In the genomic region with DNA sequence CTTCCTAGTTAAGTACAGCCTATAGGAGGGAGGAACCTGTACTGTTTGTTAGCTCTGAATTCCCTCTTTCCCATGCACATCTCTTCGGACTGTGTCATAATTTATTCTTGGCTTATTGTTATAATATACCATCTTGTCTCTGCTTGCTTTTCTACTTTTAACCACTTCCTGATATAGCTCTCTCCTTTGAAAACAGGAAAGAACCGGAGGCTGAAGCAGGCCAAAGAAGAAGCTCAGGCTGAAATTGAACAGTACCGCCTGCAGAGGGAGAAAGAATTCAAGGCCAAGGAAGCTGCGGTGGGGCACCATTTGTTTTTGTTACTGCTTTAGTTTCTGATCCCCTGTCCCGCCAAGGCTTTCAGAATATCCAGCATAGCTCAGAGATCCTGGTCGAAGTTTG, we compare ENCODE assay signal across 1 cellular context.
A peak's percentile ranks its signal among the peaks of the same experiment; 100 is the strongest.
TF ChIP-seq lines count a peak whose summit lies in the region.

No MANE protein-coding gene starts in this region.

TF ChIP-seq in endothelial cell of umbilical vein, 7 proteins besides CTCF, POLR2A, EP300 and RAD21:
- TF ChIP-seq EZH2 (IDR thresholded peaks at IDR 0.05; ENCODE audit: borderline replicate concordance, low read depth, low read length, severe bottlenecking): no peak
- no peak for TF ChIP-seq MYC (IDR thresholded peaks at IDR 0.05; ENCODE audit: low read depth, low read length)
- no peak for TF ChIP-seq FOS (IDR thresholded peaks at IDR 0.05; ENCODE audit: borderline replicate concordance, insufficient read depth, low read length)
- no peak for TF ChIP-seq POLR2AphosphoS5 (IDR thresholded peaks at IDR 0.05; ENCODE audit: insufficient read depth, low read depth, low read length)
- TF ChIP-seq GATA2 (IDR thresholded peaks at IDR 0.05; ENCODE audit: insufficient read depth, insufficient read length, low read depth, low read length): no peak
- TF ChIP-seq, protein P1, sequence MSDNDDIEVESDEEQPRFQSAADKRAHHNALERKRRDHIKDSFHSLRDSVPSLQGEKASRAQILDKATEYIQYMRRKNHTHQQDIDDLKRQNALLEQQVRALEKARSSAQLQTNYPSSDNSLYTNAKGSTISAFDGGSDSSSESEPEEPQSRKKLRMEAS (IDR thresholded peaks at IDR 0.05; ENCODE audit: insufficient read depth, insufficient read length): no peak
- TF ChIP-seq JUN (IDR thresholded peaks at IDR 0.05; ENCODE audit: borderline replicate concordance, insufficient read depth, insufficient read length, low read depth): peak; percentile 13
